8 cellular contexts compared by ENCODE assay signal in genomic region chr4:2788532-2789103, GRCh38. TPM values are rescaled to one million over a fixed set of nuclear protein-coding genes. Genes with fewer than 3 reads are reported as not detected.
DNase-seq lines count a peak whose midpoint lies in the region; ATAC-seq lines count a peak whose summit lies in the region.

No MANE protein-coding gene starts in this region.

- ATAC-seq in HG03342 (IDR thresholded peaks at IDR 0.05; ENCODE audit: unreplicated experiment) = no peak
- ATAC-seq in GM21786 (IDR thresholded peaks at IDR 0.05; ENCODE audit: unreplicated experiment) = no peak

- peak overlapping the region; percentile 59; the same call in 1 of the 2 replicates for H3K9ac ChIP-seq in BLaER1

- H3K27ac ChIP-seq in BLaER1 = peak overlapping the region; percentile 82

- H3K4me1 ChIP-seq in BLaER1 = peaks cover 84% of the 10 kb centered on the region

- H3K9me3 ChIP-seq in BLaER1 = peaks cover 10% of the 10 kb centered on the region; the same call in 1 of the 2 replicates
- no peaks in the 10 kb centered on the region for H3K9me3 ChIP-seq in MG63

- DNase-seq in MG63 = peak; percentile 60
- peak; percentile 66 for DNase-seq in dedifferentiated amniotic fluid mesenchymal stem cell (ENCODE audit: extremely low spot score)
- DNase-seq in myocyte (ENCODE audit: low read depth) = peak; percentile 74
- DNase-seq in activated gamma-delta T cell (lab: John Stamatoyannopoulos, UW) = no peak
- no peak for DNase-seq in GOT3 (lab: John Stamatoyannopoulos, UW)

- 0 out of 2 replicates have a peak, but pooled peaks cover under 1% of the 10 kb centered on the region for H4K20me1 ChIP-seq in BLaER1

- no peaks in the 10 kb centered on the region for H3K27me3 ChIP-seq in BLaER1
- no peaks in the 10 kb centered on the region for H3K27me3 ChIP-seq in MG63

- peak overlapping the region; percentile 73 for H3K4me2 ChIP-seq in BLaER1

- no peak overlapping the region for H3K4me3 ChIP-seq in BLaER1
- H3K4me3 ChIP-seq in MG63 = no peak overlapping the region

- H3K36me3 ChIP-seq in BLaER1 (no peaks in the 10 kb centered on the region), MG63 (no peaks in the 10 kb centered on the region)

RNA-seq across cellular contexts. Expression of gene SH3BP2, which starts 4.3 kb away (rescaled TPM):
- 9.0 and 9.6 TPM in 2 replicates for total RNA-seq in MG63 (2014; rRNA removed; shearing (Covaris generic); ENCODE audit: low replicate concordance)
- 24.9 and 31.1 TPM in 2 replicates for total RNA-seq in myocyte
- 14.4 TPM for polyA plus RNA-seq in myocyte (2012)

RNA-seq across cellular contexts. Expression of gene TNIP2, which starts 32.5 kb away (rescaled TPM):
- 32.5 and 78.0 TPM in 2 replicates for total RNA-seq in MG63 (2014; rRNA removed; shearing (Covaris generic); ENCODE audit: low replicate concordance)
- total RNA-seq in myocyte = 32.3 and 54.5 TPM in 2 replicates
- polyA plus RNA-seq in myocyte (2012) = 25.1 TPM

RNA-seq across cellular contexts. Expression of gene ADD1, which starts 55.0 kb away (rescaled TPM):
- 62.5 and 77.3 TPM in 2 replicates for total RNA-seq in MG63 (2014; rRNA removed; shearing (Covaris generic); ENCODE audit: low replicate concordance)
- total RNA-seq in myocyte = 121 and 142 TPM in 2 replicates
- 208 TPM for polyA plus RNA-seq in myocyte (2012)

Comparison
In these comparisons a context has a peak if more than half of its experiments do, and no peak if none do; other contexts are left out.
1. DNase-seq: peak in MG63 (single experiment), dedifferentiated amniotic fluid mesenchymal stem cell (single experiment) and myocyte (single experiment); none in activated gamma-delta T cell (single experiment) and GOT3 (single experiment).